Comparison of ENCODE assay signal across 24 cellular contexts in the genomic region with DNA sequence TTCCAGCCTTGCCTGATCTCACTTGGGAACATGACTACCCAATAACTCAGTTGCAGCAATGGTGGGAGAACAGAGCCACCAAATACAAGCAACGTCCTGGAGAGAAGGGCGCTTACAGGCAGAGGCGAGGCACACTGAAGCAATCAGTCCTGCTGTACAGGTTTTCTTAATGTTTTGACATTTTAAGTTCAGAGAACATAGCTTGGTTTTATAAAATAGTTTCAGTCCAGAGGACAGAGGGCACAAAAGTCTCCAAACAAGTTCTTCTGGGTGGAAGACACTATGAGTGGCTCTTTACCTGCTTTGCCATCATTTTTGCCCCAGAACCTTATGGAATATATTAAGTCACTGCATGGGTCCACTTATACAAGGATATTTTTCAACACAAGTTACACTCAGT.
"Had no signal": no experiment of that assay in that cellular context is flagged by ENCODE, and none has a peak within 500 bp of the region (broad histone marks: within the 10 kb centered on the region; RNA-seq: fewer than 3 reads in every experiment).

No MANE protein-coding gene starts in this region.

- H3K36me3 ChIP-seq: brain microvascular endothelial cell, pancreas, suprapubic skin, tibial nerve had no signal

- H3K4me3 ChIP-seq: pancreas, suprapubic skin, tibial nerve had no signal

- ATAC-seq: activated CD8-positive, alpha-beta T cell treated with anti-CD3 and anti-CD28 coated beads, Interleukin-2, amount 10 ng/mL, durations not matched to agents 7 days and 5 days; activated naive CD4-positive, alpha-beta T cell treated with anti-CD3 and anti-CD28 coated beads, Interleukin-2, amount 50 U/mL, for 72 hours; effector memory CD8-positive, alpha-beta T cell; foreskin keratinocyte; left ventricle myocardium superior; natural killer cell treated with Interleukin-12 subunit alpha and Interleukin-12 subunit beta and Interleukin-15 and Interleukin-18, amount 100 ng/mL, for 72 hours; stimulated activated effector memory CD8-positive, alpha-beta T cell treated with anti-CD3 and anti-CD28 coated beads, Interleukin-12 subunit alpha, Interleukin-12 subunit beta, amount 100 ng/mL, for 72 hours; stimulated activated naive CD8-positive, alpha-beta T cell treated with anti-CD3 and anti-CD28 coated beads, Interleukin-15, amount 100 ng/mL, for 72 hours had no signal

- H3K27me3 ChIP-seq: brain microvascular endothelial cell, foreskin keratinocyte, pancreas, suprapubic skin had no signal

- H3K4me1 ChIP-seq: pancreas, suprapubic skin, tibial nerve had no signal

- DNase-seq: activated CD4-positive, alpha-beta T cell treated with anti-CD3 and anti-CD28 coated beads for 1 hour; activated CD4-positive, alpha-beta T cell treated with anti-CD3 and anti-CD28 coated beads, Interleukin-2, amount 50 U/mL, for 1 hour; activated CD8-positive, alpha-beta T cell treated with anti-CD3 and anti-CD28 coated beads, Interleukin-2, amount 10 ng/mL, durations not matched to agents 7 days and 5 days; activated gamma-delta T cell treated with Interleukin-2 at 50 U/mL for 16 hours; activated T-cell treated with anti-CD3 and anti-CD28 coated beads, Interleukin-2, amount 50 U/mL, for 1 hour; aorta; brain microvascular endothelial cell; caudate nucleus; effector memory CD8-positive, alpha-beta T cell; foreskin keratinocyte; glutamatergic neuron; hippocampal formation; left ventricle myocardium superior; mammary epithelial cell; midbrain; pancreas; stimulated activated CD4-positive, alpha-beta T cell treated with anti-CD3 and anti-CD28 coated beads, Interleukin-2, amount 100 ng/mL, for 24 hours; stimulated activated naive CD8-positive, alpha-beta T cell treated with anti-CD3 and anti-CD28 coated beads, Interleukin-15, amount 100 ng/mL, for 72 hours; T-helper 1 cell had no signal

- H3K9me3 ChIP-seq: pancreas, suprapubic skin, tibial nerve had no signal

- H3K27ac ChIP-seq: brain microvascular endothelial cell, pancreas, suprapubic skin, tibial nerve had no signal
